In the genomic region with DNA sequence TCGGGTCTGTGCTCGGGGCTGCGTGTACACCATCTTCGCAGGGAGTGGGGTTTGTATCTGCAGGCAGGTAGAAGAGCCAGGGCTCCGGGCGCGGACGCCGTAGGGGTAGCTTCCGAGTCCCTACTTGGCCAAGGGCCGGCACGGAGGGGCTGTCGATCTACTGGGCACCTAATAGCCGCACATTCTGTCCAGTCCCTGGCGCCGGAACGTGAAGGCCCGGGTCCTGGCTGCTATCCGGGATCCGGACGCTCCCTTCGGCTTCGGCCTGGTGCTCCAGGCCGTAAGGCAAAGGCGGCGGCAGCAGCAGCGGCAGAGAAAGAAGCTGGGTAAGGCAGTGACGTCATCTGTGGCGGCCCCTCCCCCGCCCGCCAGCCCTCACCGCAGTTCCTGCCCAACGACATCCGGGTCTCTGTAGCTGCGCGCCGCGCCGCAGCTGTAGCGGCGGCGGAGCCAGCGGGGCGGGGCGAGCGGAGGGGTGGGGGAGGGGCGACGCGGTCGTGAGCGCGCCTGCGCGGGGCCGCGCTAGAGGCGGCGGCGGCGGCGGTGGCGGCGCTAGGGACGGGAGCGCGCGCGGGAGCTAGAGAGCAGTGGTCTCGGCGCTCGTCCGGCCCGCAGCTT, we compare ENCODE assay signal across 1 cellular context.
A peak's percentile ranks its signal among the peaks of the same experiment; 100 is the strongest.
TF ChIP-seq lines count a peak whose summit lies in the region.

A gene (plus strand): TSS at position 525 of the 618 bp plus-strand sequence. CDS start 33,483 bp downstream, outside the sequence.

TF ChIP-seq in HEK293, 187 proteins besides CTCF, POLR2A, EP300 and RAD21 (continued from another document):
- TF ChIP-seq, protein P1, sequence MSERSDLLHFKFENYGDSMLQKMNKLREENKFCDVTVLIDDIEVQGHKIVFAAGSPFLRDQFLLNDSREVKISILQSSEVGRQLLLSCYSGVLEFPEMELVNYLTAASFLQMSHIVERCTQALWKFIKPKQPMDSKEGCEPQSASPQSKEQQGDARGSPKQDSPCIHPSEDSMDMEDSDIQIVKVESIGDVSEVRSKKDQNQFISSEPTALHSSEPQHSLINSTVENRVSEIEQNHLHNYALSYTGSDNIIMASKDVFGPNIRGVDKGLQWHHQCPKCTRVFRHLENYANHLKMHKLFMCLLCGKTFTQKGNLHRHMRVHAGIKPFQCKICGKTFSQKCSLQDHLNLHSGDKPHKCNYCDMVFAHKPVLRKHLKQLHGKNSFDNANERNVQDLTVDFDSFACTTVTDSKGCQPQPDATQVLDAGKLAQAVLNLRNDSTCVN (tag by site-specific recombination; optimal IDR thresholded peaks at IDR 0.05) = peak; percentile 55
- no peak for TF ChIP-seq OVOL3 (tag by site-specific recombination; IDR thresholded peaks at IDR 0.05)
- TF ChIP-seq, protein P2, sequence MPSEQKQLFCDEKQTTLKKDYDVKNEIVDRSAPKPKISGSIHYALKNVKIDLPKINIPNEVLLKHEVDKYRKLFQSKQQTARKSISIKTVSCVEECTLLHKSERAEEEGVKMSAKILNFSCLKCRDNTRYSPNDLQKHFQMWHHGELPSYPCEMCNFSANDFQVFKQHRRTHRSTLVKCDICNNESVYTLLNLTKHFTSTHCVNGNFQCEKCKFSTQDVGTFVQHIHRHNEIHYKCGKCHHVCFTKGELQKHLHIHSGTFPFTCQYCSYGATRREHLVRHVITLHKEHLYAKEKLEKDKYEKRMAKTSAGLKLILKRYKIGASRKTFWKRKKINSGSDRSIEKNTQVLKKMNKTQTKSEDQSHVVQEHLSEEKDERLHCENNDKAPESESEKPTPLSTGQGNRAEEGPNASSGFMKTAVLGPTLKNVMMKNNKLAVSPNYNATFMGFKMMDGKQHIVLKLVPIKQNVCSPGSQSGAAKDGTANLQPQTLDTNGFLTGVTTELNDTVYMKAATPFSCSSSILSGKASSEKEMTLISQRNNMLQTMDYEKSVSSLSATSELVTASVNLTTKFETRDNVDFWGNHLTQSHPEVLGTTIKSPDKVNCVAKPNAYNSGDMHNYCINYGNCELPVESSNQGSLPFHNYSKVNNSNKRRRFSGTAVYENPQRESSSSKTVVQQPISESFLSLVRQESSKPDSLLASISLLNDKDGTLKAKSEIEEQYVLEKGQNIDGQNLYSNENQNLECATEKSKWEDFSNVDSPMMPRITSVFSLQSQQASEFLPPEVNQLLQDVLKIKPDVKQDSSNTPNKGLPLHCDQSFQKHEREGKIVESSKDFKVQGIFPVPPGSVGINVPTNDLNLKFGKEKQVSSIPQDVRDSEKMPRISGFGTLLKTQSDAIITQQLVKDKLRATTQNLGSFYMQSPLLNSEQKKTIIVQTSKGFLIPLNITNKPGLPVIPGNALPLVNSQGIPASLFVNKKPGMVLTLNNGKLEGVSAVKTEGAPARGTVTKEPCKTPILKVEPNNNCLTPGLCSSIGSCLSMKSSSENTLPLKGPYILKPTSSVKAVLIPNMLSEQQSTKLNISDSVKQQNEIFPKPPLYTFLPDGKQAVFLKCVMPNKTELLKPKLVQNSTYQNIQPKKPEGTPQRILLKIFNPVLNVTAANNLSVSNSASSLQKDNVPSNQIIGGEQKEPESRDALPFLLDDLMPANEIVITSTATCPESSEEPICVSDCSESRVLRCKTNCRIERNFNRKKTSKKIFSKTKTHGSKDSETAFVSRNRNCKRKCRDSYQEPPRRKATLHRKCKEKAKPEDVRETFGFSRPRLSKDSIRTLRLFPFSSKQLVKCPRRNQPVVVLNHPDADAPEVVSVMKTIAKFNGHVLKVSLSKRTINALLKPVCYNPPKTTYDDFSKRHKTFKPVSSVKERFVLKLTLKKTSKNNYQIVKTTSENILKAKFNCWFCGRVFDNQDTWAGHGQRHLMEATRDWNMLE (tag by site-specific recombination; conservative IDR thresholded peaks at IDR 0.05; ENCODE audit: low read depth) = 0 out of 2 replicates have a peak, but pooled peaks have one; percentile 20
- TF ChIP-seq, protein P3, sequence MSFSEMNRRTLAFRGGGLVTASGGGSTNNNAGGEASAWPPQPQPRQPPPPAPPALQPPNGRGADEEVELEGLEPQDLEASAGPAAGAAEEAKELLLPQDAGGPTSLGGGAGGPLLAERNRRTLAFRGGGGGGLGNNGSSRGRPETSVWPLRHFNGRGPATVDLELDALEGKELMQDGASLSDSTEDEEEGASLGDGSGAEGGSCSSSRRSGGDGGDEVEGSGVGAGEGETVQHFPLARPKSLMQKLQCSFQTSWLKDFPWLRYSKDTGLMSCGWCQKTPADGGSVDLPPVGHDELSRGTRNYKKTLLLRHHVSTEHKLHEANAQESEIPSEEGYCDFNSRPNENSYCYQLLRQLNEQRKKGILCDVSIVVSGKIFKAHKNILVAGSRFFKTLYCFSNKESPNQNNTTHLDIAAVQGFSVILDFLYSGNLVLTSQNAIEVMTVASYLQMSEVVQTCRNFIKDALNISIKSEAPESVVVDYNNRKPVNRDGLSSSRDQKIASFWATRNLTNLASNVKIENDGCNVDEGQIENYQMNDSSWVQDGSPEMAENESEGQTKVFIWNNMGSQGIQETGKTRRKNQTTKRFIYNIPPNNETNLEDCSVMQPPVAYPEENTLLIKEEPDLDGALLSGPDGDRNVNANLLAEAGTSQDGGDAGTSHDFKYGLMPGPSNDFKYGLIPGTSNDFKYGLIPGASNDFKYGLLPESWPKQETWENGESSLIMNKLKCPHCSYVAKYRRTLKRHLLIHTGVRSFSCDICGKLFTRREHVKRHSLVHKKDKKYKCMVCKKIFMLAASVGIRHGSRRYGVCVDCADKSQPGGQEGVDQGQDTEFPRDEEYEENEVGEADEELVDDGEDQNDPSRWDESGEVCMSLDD (tag by site-specific recombination; IDR thresholded peaks at IDR 0.05) = peak; percentile 11; the same call in 1 of the 2 replicates
- no peak for TF ChIP-seq ZNF785 (tag by site-specific recombination; IDR thresholded peaks at IDR 0.05)
- TF ChIP-seq ZNF510 (tag by site-specific recombination; IDR thresholded peaks at IDR 0.05; ENCODE audit: insufficient replicate concordance) = no peak
- no peak for TF ChIP-seq ZNF292 (tag by site-specific recombination; IDR thresholded peaks at IDR 0.05; ENCODE audit: borderline replicate concordance, low read depth)
- TF ChIP-seq, protein P4, sequence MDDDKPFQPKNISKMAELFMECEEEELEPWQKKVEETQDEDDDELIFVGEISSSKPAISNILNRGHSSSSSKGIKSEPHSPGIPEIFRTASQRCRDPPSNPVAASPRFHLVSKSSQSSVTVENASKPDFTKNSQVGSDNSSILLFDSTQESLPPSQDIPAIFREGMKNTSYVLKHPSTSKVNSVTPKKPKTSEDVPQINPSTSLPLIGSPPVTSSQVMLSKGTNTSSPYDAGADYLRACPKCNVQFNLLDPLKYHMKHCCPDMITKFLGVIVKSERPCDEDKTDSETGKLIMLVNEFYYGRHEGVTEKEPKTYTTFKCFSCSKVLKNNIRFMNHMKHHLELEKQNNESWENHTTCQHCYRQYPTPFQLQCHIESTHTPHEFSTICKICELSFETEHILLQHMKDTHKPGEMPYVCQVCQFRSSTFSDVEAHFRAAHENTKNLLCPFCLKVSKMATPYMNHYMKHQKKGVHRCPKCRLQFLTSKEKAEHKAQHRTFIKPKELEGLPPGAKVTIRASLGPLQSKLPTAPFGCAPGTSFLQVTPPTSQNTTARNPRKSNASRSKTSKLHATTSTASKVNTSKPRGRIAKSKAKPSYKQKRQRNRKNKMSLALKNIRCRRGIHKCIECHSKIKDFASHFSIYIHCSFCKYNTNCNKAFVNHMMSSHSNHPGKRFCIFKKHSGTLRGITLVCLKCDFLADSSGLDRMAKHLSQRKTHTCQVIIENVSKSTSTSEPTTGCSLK (tag by site-specific recombination; IDR thresholded peaks at IDR 0.05) = no peak
- TF ChIP-seq ZNF311 (tag by site-specific recombination; IDR thresholded peaks at IDR 0.05; ENCODE audit: borderline replicate concordance) = no peak
- TF ChIP-seq GLIS2 (tag by site-specific recombination; IDR thresholded peaks at IDR 0.05) = 0 out of 2 replicates have a peak, but pooled peaks have one; percentile 26
- no peak for TF ChIP-seq MEIS1 (CRISPR knock-in tag; IDR thresholded peaks at IDR 0.05; ENCODE audit: borderline replicate concordance)
- peak; percentile 39; the same call in 1 of the 2 replicates for TF ChIP-seq SP3 (tag by site-specific recombination; IDR thresholded peaks at IDR 0.05)
- TF ChIP-seq ZNF350 (tag by site-specific recombination; IDR thresholded peaks at IDR 0.05) = no peak
- TF ChIP-seq KLF7 (tag by site-specific recombination; IDR thresholded peaks at IDR 0.05; ENCODE audit: borderline replicate concordance) = no peak
- TF ChIP-seq HOXA7 (CRISPR knock-in tag; IDR thresholded peaks at IDR 0.05; ENCODE audit: borderline replicate concordance) = no peak
- no peak for TF ChIP-seq ZNF140 (tag by site-specific recombination; IDR thresholded peaks at IDR 0.05)
- TF ChIP-seq, protein P5, sequence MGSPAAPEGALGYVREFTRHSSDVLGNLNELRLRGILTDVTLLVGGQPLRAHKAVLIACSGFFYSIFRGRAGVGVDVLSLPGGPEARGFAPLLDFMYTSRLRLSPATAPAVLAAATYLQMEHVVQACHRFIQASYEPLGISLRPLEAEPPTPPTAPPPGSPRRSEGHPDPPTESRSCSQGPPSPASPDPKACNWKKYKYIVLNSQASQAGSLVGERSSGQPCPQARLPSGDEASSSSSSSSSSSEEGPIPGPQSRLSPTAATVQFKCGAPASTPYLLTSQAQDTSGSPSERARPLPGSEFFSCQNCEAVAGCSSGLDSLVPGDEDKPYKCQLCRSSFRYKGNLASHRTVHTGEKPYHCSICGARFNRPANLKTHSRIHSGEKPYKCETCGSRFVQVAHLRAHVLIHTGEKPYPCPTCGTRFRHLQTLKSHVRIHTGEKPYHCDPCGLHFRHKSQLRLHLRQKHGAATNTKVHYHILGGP (tag by site-specific recombination; IDR thresholded peaks at IDR 0.05) = no peak
- TF ChIP-seq, protein P6, sequence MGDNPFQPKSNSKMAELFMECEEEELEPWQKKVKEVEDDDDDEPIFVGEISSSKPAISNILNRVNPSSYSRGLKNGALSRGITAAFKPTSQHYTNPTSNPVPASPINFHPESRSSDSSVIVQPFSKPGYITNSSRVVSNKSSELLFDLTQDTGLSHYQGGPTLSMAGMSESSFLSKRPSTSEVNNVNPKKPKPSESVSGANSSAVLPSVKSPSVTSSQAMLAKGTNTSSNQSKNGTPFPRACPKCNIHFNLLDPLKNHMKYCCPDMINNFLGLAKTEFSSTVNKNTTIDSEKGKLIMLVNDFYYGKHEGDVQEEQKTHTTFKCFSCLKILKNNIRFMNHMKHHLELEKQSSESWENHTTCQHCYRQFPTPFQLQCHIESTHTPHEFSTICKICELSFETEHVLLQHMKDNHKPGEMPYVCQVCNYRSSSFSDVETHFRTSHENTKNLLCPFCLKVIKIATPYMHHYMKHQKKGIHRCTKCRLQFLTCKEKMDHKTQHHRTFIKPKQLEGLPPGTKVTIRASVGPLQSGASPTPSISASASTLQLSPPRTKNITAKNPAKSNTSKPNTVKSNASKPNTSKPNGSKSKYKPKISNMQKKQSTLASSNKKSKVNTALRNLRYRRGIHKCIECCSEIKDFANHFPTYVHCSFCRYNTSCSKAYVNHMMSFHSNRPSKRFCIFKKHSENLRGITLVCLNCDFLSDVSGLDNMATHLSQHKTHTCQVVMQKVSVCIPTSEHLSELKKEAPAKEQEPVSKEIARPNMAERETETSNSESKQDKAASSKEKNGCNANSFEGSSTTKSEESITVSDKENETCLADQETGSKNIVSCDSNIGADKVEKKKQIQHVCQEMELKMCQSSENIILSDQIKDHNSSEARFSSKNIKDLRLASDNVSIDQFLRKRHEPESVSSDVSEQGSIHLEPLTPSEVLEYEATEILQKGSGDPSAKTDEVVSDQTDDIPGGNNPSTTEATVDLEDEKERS (tag by site-specific recombination; IDR thresholded peaks at IDR 0.05) = no peak
- no peak for TF ChIP-seq ZNF266 (tag by site-specific recombination; IDR thresholded peaks at IDR 0.05; ENCODE audit: low read depth)
- TF ChIP-seq ZFHX2 (tag by site-specific recombination; conservative IDR thresholded peaks at IDR 0.05) = peak; percentile 22; the same call in 1 of the 2 replicates
- peak; percentile 65 for TF ChIP-seq SP7 (tag by site-specific recombination; IDR thresholded peaks at IDR 0.05)
- peak; percentile 69; the same call in 1 of the 2 replicates for TF ChIP-seq ZNF660 (tag by site-specific recombination; IDR thresholded peaks at IDR 0.05)
- TF ChIP-seq ZNF416 (tag by site-specific recombination; IDR thresholded peaks at IDR 0.05) = no peak
- no peak for TF ChIP-seq ZNF658 (tag by site-specific recombination; IDR thresholded peaks at IDR 0.05)
- TF ChIP-seq ZSCAN30 (tag by site-specific recombination; IDR thresholded peaks at IDR 0.05) = peak; percentile 84
- TF ChIP-seq ZNF830 (tag by site-specific recombination; IDR thresholded peaks at IDR 0.05; ENCODE audit: low read depth) = no peak
- TF ChIP-seq, protein P7, sequence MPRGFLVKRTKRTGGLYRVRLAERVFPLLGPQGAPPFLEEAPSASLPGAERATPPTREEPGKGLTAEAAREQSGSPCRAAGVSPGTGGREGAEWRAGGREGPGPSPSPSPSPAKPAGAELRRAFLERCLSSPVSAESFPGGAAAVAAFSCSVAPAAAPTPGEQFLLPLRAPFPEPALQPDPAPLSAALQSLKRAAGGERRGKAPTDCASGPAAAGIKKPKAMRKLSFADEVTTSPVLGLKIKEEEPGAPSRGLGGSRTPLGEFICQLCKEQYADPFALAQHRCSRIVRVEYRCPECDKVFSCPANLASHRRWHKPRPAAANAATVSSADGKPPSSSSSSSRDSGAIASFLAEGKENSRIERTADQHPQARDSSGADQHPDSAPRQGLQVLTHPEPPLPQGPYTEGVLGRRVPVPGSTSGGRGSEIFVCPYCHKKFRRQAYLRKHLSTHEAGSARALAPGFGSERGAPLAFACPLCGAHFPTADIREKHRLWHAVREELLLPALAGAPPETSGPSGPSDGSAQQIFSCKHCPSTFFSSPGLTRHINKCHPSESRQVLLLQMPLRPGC (tag by site-specific recombination; IDR thresholded peaks at IDR 0.05) = peak; percentile 81
- TF ChIP-seq YY2 (tag by site-specific recombination; IDR thresholded peaks at IDR 0.05) = no peak
- no peak for TF ChIP-seq ZNF132 (tag by site-specific recombination; IDR thresholded peaks at IDR 0.05; ENCODE audit: borderline replicate concordance)
- TF ChIP-seq ZNF549 (tag by site-specific recombination; IDR thresholded peaks at IDR 0.05) = no peak
- no peak for TF ChIP-seq ZNF214 (tag by site-specific recombination; IDR thresholded peaks at IDR 0.05; ENCODE audit: borderline replicate concordance)
